In genomic region chr14:80298491-80299017, GRCh38 we compare ENCODE assay signal across 33 cellular contexts.
"Had no signal": no experiment of that assay in that cellular context is flagged by ENCODE, and none has a peak within 500 bp of the region (broad histone marks: within the 10 kb centered on the region; RNA-seq: fewer than 3 reads in every experiment).

No MANE protein-coding gene starts in this region.

- H3K4me3 Mint-ChIP-seq: activated B cell treated with CpG ODN at 0.5 μM for 24 hours; activated CD4-positive, alpha-beta memory T cell treated with anti-CD3 and anti-CD28 coated beads for 36 hours; activated CD4-positive, alpha-beta T cell treated with anti-CD3 and anti-CD28 coated beads, Interleukin-2, amount 10 ng/mL, durations not matched to agents 24 days and 14 days; activated CD8-positive, alpha-beta T cell treated with anti-CD3 and anti-CD28 coated beads for 36 hours; activated naive CD4-positive, alpha-beta T cell treated with anti-CD3 and anti-CD28 coated beads for 36 hours; activated naive CD8-positive, alpha-beta T cell treated with anti-CD3 and anti-CD28 coated beads for 36 hours; activated T-cell treated with anti-CD3 and anti-CD28 coated beads, Interleukin-2, amount 50 U/mL, for 4 hours; activated T-cell treated with anti-CD3 and anti-CD28 coated beads, Interleukin-2, amount 50 U/mL, for 72 hours; activated T-helper 1 cell treated with anti-CD3 and anti-CD28 coated beads, Interleukin-12 subunit alpha, Interleukin-12 subunit beta, Interleukin-2, Interleukin-4 antibody, amounts not matched to agents 30 ng/mL and 10 ng/mL and 1 ng/mL, durations not matched to agents 14 hours and 24 hours and 36 hours; activated T-helper 17 cell treated with anti-CD3 and anti-CD28 coated beads, Interleukin-2, amount 50 U/mL, for 72 hours; brain; T-helper 1 cell treated with Interleukin-12 subunit alpha and Interleukin-12 subunit beta and Interleukin-4 antibody, amounts not matched to agents 30 μg/mL and 1 μg/mL, for 36 hours; T-helper 2 cell treated with Interferon-gamma antibody and Interleukin-4, amounts not matched to agents 5 μg/mL and 100 μg/mL, for 36 hours had no signal

- H3K4me3 ChIP-seq: adrenal gland, ascending aorta had no signal

- H3K27ac ChIP-seq: adrenal gland, ascending aorta, VCaP had no signal

- H3K4me1 ChIP-seq: adrenal gland, ascending aorta had no signal

- H3K36me3 Mint-ChIP-seq: activated CD4-positive, alpha-beta memory T cell treated with anti-CD3 and anti-CD28 coated beads for 36 hours; activated naive CD8-positive, alpha-beta T cell treated with anti-CD3 and anti-CD28 coated beads for 36 hours; brain had no signal

- ATAC-seq: activated CD8-positive, alpha-beta T cell treated with anti-CD3 and anti-CD28 coated beads for 36 hours; activated naive CD4-positive, alpha-beta T cell treated with anti-CD3 and anti-CD28 coated beads, Interleukin-2, amount 50 U/mL, for 72 hours; activated T-cell treated with anti-CD3 and anti-CD28 coated beads, Interleukin-2, amount 50 U/mL, for 4 hours; activated T-cell treated with anti-CD3 and anti-CD28 coated beads, Interleukin-2, amount 50 U/mL, for 72 hours; activated T-helper 17 cell treated with anti-CD3 and anti-CD28 coated beads, Interleukin-2, amount 50 U/mL, for 72 hours had no signal

- DNase-seq: activated B cell treated with CpG ODN at 0.5 μM for 24 hours; activated CD4-positive, alpha-beta memory T cell treated with anti-CD3 and anti-CD28 coated beads for 36 hours; activated CD4-positive, alpha-beta T cell treated with anti-CD3 and anti-CD28 coated beads for 4 hours; activated CD4-positive, alpha-beta T cell treated with anti-CD3 and anti-CD28 coated beads, Interleukin-2, amount 10 ng/mL, durations not matched to agents 24 days and 14 days; activated CD4-positive, alpha-beta T cell treated with anti-CD3 and anti-CD28 coated beads, Interleukin-2, amount 50 U/mL, for 1 hour; activated CD4-positive, alpha-beta T cell treated with anti-CD3 and anti-CD28 coated beads, Interleukin-2, amount 50 U/mL, for 4 hours; activated CD4-positive, CD25-positive, alpha-beta regulatory T cell treated with anti-CD3 and anti-CD28 coated beads, Interleukin-2, amount 50 U/mL, for 72 hours; activated CD8-positive, alpha-beta memory T cell treated with anti-CD3 and anti-CD28 coated beads, Interleukin-2, amount 50 U/mL, for 4 hours; activated CD8-positive, alpha-beta T cell treated with anti-CD3 and anti-CD28 coated beads for 36 hours; activated effector memory CD4-positive, alpha-beta T cell treated with anti-CD3 and anti-CD28 coated beads, Interleukin-2, amount 50 U/mL, for 16 hours; activated gamma-delta T cell treated with Interleukin-2 at 50 U/mL for 16 hours; activated naive CD4-positive, alpha-beta T cell; activated naive CD4-positive, alpha-beta T cell treated with anti-CD3 and anti-CD28 coated beads for 36 hours; activated naive CD4-positive, alpha-beta T cell treated with anti-CD3 and anti-CD28 coated beads, Interleukin-2, amount 50 U/mL, for 16 hours; activated naive CD8-positive, alpha-beta T cell treated with anti-CD3 and anti-CD28 coated beads for 36 hours; activated T-cell treated with anti-CD3 and anti-CD28 coated beads for 4 hours; activated T-cell treated with anti-CD3 and anti-CD28 coated beads, Interleukin-2, amount 50 U/mL, for 1 hour; activated T-cell treated with anti-CD3 and anti-CD28 coated beads, Interleukin-2, amount 50 U/mL, for 4 hours; activated T-cell treated with anti-CD3 and anti-CD28 coated beads, Interleukin-2, amount 50 U/mL, for 72 hours; adrenal gland; amniotic stem cell; central memory CD4-positive, alpha-beta T cell; T-helper 1 cell; T-helper 2 cell; T-helper 9 cell had no signal

- H3K27me3 ChIP-seq: adrenal gland, ascending aorta had no signal

- H3K27me3 Mint-ChIP-seq: activated B cell treated with CpG ODN at 0.5 μM for 24 hours; activated CD4-positive, alpha-beta memory T cell treated with anti-CD3 and anti-CD28 coated beads for 36 hours; activated CD4-positive, alpha-beta T cell treated with anti-CD3 and anti-CD28 coated beads, Interleukin-2, amount 10 ng/mL, durations not matched to agents 24 days and 14 days; activated CD8-positive, alpha-beta T cell treated with anti-CD3 and anti-CD28 coated beads for 36 hours; activated naive CD8-positive, alpha-beta T cell treated with anti-CD3 and anti-CD28 coated beads for 36 hours; activated T-helper 17 cell treated with anti-CD3 and anti-CD28 coated beads, Interleukin-2, amount 50 U/mL, for 72 hours had no signal

- H3K27ac Mint-ChIP-seq: activated B cell treated with CpG ODN at 0.5 μM for 24 hours; activated CD4-positive, alpha-beta memory T cell treated with anti-CD3 and anti-CD28 coated beads for 36 hours; activated CD4-positive, alpha-beta T cell treated with anti-CD3 and anti-CD28 coated beads, Interleukin-2, amount 10 ng/mL, durations not matched to agents 24 days and 14 days; activated CD8-positive, alpha-beta T cell treated with anti-CD3 and anti-CD28 coated beads for 36 hours; activated naive CD4-positive, alpha-beta T cell treated with anti-CD3 and anti-CD28 coated beads for 36 hours; activated naive CD4-positive, alpha-beta T cell treated with anti-CD3 and anti-CD28 coated beads, Interleukin-2, amount 50 U/mL, for 72 hours; activated naive CD8-positive, alpha-beta T cell treated with anti-CD3 and anti-CD28 coated beads for 36 hours; activated T-cell treated with anti-CD3 and anti-CD28 coated beads, Interleukin-2, amount 50 U/mL, for 72 hours; activated T-helper 1 cell treated with anti-CD3 and anti-CD28 coated beads, Interleukin-12 subunit alpha, Interleukin-12 subunit beta, Interleukin-2, Interleukin-4 antibody, amounts not matched to agents 30 ng/mL and 10 ng/mL and 1 ng/mL, durations not matched to agents 14 hours and 24 hours and 36 hours; activated T-helper 17 cell treated with anti-CD3 and anti-CD28 coated beads, Interleukin-2, amount 50 U/mL, for 72 hours; brain; T-helper 1 cell treated with Interleukin-12 subunit alpha and Interleukin-12 subunit beta and Interleukin-4 antibody, amounts not matched to agents 30 μg/mL and 1 μg/mL, for 36 hours; T-helper 2 cell treated with Interferon-gamma antibody and Interleukin-4, amounts not matched to agents 5 μg/mL and 100 μg/mL, for 36 hours had no signal

- H3K9me3 ChIP-seq: adrenal gland, ascending aorta had no signal

- H3K36me3 ChIP-seq: adrenal gland, ascending aorta had no signal

- H3K9me3 Mint-ChIP-seq: activated CD4-positive, alpha-beta T cell treated with anti-CD3 and anti-CD28 coated beads, Interleukin-2, amount 10 ng/mL, durations not matched to agents 24 days and 14 days had no signal

- H3K4me1 Mint-ChIP-seq: activated B cell treated with CpG ODN at 0.5 μM for 24 hours; activated CD4-positive, alpha-beta T cell treated with anti-CD3 and anti-CD28 coated beads, Interleukin-2, amount 10 ng/mL, durations not matched to agents 24 days and 14 days; activated naive CD8-positive, alpha-beta T cell treated with anti-CD3 and anti-CD28 coated beads for 36 hours; activated T-helper 17 cell treated with anti-CD3 and anti-CD28 coated beads, Interleukin-2, amount 50 U/mL, for 72 hours; brain had no signal
